ENCODE assay signal across 8 cellular contexts in genomic region chr2:165891345-165891744, GRCh38.
"Had no signal": no experiment of that assay in that cellular context is flagged by ENCODE, and none has a peak within 500 bp of the region (broad histone marks: within the 10 kb centered on the region; RNA-seq: fewer than 3 reads in every experiment).

No MANE protein-coding gene starts in this region.

- H3K27ac Mint-ChIP-seq: IgD-negative memory B cell had no signal

- H3K4me3 Mint-ChIP-seq: IgD-negative memory B cell had no signal

- H3K9ac ChIP-seq: KMS-11 had no signal

- H3K9me3 Mint-ChIP-seq: IgD-negative memory B cell had no signal

- DNase-seq: Karpas-422, Kasumi-1, KBM-7, KG1 had no signal

- FAIRE-seq: HTR-8/SVneo had no signal

- H3K4me2 ChIP-seq: KMS-11 had no signal

- H3K27me3 Mint-ChIP-seq: IgD-negative memory B cell had no signal

- H3K27ac ChIP-seq: HL-60, KMS-11 had no signal
